17 cellular contexts compared by ENCODE assay signal in the genomic region with DNA sequence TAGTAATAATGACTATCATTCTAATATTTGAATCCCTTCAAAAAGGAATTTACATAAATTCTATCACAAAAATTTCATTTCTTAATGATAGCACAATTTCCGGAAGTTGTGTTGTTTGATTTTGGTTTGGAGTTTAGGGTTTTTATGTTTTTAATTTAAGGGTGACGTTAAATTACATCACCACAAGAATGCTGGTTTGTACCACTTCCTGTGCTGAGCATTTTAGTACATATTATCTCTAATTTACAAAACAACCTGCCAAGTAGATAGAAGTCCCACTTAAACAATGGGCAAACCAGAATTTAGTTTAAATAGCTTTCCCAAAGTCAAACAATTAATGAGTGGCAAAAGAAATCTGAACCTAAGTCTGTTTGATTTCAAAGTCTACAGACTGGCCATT.
DNase-seq lines count a peak whose midpoint lies in the region; TF ChIP-seq lines count a peak whose summit lies in the region.
"Had no signal": no experiment of that assay in that cellular context is flagged by ENCODE, and none has a peak within 500 bp of the region (broad histone marks: within the 10 kb centered on the region; RNA-seq: fewer than 3 reads in every experiment).

No MANE protein-coding gene starts in this region.

- peaks cover 8 to 79% (median 56%) of the 10 kb centered on the region in 6 donors for H3K4me1 ChIP-seq in spleen
- H3K4me1 ChIP-seq: pancreas, SJSA1 had no signal

- no peak for TF ChIP-seq POLR2A in spleen (IDR thresholded peaks at IDR 0.05)

- peaks cover 14% of the 10 kb centered on the region for H3K36me3 Mint-ChIP-seq in activated naive CD4-positive, alpha-beta T cell treated with anti-CD3 and anti-CD28 coated beads for 36 hours (ENCODE audit: low read depth)

- TF ChIP-seq CTCF in choroid plexus epithelial cell (conservative IDR thresholded peaks at IDR 0.05; ENCODE audit: low read depth, low read length) (no peak), spleen (IDR thresholded peaks at IDR 0.05 in 8 of 11, conservative IDR thresholded peaks at IDR 0.05 in 3 of 11) (no peak)

- intact Hi-C loops in activated naive CD4-positive, alpha-beta T cell treated with anti-CD3 and anti-CD28 coated beads for 36 hours (cut with micrococcal nuclease): loop anchor here (2.0 to 5.0 kb wide), 2 partner anchors 62 to 131 kb away; no protein-coding TSS in a partner anchor
- intact Hi-C loops in spleen (cut with DNase I; ENCODE audit: low total_unique reads): no loop called here

- no peak overlapping the region for H3K4me3 Mint-ChIP-seq in activated naive CD4-positive, alpha-beta T cell treated with anti-CD3 and anti-CD28 coated beads for 36 hours
- H3K4me3 Mint-ChIP-seq: brain had no signal

- peak overlapping the region in 7 of 8 donors; percentile 64 to 84 (median 81) for H3K27ac ChIP-seq in spleen
- H3K27ac ChIP-seq: pancreas, SJSA1, vagina, WERI-Rb-1 had no signal

- no peaks in the 10 kb centered on the region for H3K9me3 Mint-ChIP-seq in activated naive CD4-positive, alpha-beta T cell treated with anti-CD3 and anti-CD28 coated beads for 36 hours

- no peaks in the 10 kb centered on the region for H3K27me3 ChIP-seq in spleen (replicated peaks in 1 of 7)
- H3K27me3 ChIP-seq: pancreas, SJSA1, vagina had no signal

- H3K4me3 ChIP-seq in choroid plexus epithelial cell (ENCODE audit: low read depth, low read length) (no peak overlapping the region), spleen (peak overlapping the region in 1 of 8 donors; percentile 41)
- H3K4me3 ChIP-seq: pancreas, SJSA1, vagina had no signal

- H3K36me3 ChIP-seq in spleen: no peaks in the 10 kb centered on the region
- H3K36me3 ChIP-seq: pancreas, SJSA1, vagina, WERI-Rb-1 had no signal

- no peaks in the 10 kb centered on the region for H3K27me3 Mint-ChIP-seq in activated naive CD4-positive, alpha-beta T cell treated with anti-CD3 and anti-CD28 coated beads for 36 hours (ENCODE audit: low read depth)
- H3K27me3 Mint-ChIP-seq: brain had no signal

- no peak for DNase-seq in activated naive CD4-positive, alpha-beta T cell treated with anti-CD3 and anti-CD28 coated beads for 36 hours
- no peak for DNase-seq in activated naive CD4-positive, alpha-beta T cell treated with anti-CD3 and anti-CD28 coated beads, Interleukin-2, amount 50 U/mL, for 16 hours
- peak; percentile 9 for DNase-seq in NAMALWA (ENCODE audit: low spot score)
- peak; percentile 43 for DNase-seq in choroid plexus epithelial cell (ENCODE audit: low read depth)
- no peak for DNase-seq in spleen
- DNase-seq in HPDE6-E6E7 (ENCODE audit: extremely low spot score): no peak
- no peak for DNase-seq in NK-92 (lab: John Stamatoyannopoulos, UW; ENCODE audit: unreplicated experiment)
- DNase-seq in Kasumi-1 (lab: John Stamatoyannopoulos, UW): no peak
- DNase-seq: activated T-cell treated with anti-CD3 and anti-CD28 coated beads, Interleukin-2, amount 50 U/mL, for 48 hours; hypothalamus; NCI-H1436 treated with DMSO at 0.1 percent for 48 hours; NCI-H82; pancreas; WERI-Rb-1 had no signal

- peak overlapping the region; percentile 24 for H3K27ac Mint-ChIP-seq in activated naive CD4-positive, alpha-beta T cell treated with anti-CD3 and anti-CD28 coated beads for 36 hours
- H3K27ac Mint-ChIP-seq: brain had no signal

- peaks cover 30% of the 10 kb centered on the region for H3K4me1 Mint-ChIP-seq in activated naive CD4-positive, alpha-beta T cell treated with anti-CD3 and anti-CD28 coated beads for 36 hours (ENCODE audit: low read depth)

- CTCF ChIA-PET in activated naive CD4-positive, alpha-beta T cell treated with anti-CD3 and anti-CD28 coated beads for 36 hours (lab: Charles Lee): interaction anchor here (0.6 kb wide), 1 partner anchor 78 kb away, joined by 3 read pairs; no protein-coding TSS in a partner anchor

- 24 to 44% (median 34%) methylated on average over 2 of the region's 2 CpGs for WGBS in spleen, 5 donors

- no peaks in the 10 kb centered on the region for H3K9me3 ChIP-seq in spleen
- H3K9me3 ChIP-seq: pancreas, SJSA1, vagina had no signal

Comparison
In these comparisons a context has a peak if more than half of its experiments do, and no peak if none do; other contexts are left out.
1. DNase-seq: peak in NAMALWA (single experiment) and choroid plexus epithelial cell (single experiment); none in activated naive CD4-positive, alpha-beta T cell treated with anti-CD3 and anti-CD28 coated beads for 36 hours (single experiment), activated naive CD4-positive, alpha-beta T cell treated with anti-CD3 and anti-CD28 coated beads, Interleukin-2, amount 50 U/mL, for 16 hours (single experiment), spleen (single experiment), HPDE6-E6E7 (single experiment), NK-92 (single experiment) and Kasumi-1 (0 of 2).